ENCODE assay signal across 1 cellular context in genomic region chr6:157187182-157188093, GRCh38.
A peak's percentile ranks its signal among the peaks of the same experiment; 100 is the strongest.
TF ChIP-seq lines count a peak whose summit lies in the region.

No MANE protein-coding gene starts in this region.

TF ChIP-seq in HEK293, 187 proteins besides CTCF, POLR2A, EP300 and RAD21 (continued from another document):
- TF ChIP-seq ZBTB44 (tag by site-specific recombination; IDR thresholded peaks at IDR 0.05) (0 out of 2 replicates have a peak, but pooled peaks have one; percentile 4), ZNF792 (tag by site-specific recombination; IDR thresholded peaks at IDR 0.05) (peak; percentile 74; the same call in 1 of the 2 replicates), ZFP37 (tag by site-specific recombination; IDR thresholded peaks at IDR 0.05) (peak; percentile 84), ZNF155 (tag by site-specific recombination; IDR thresholded peaks at IDR 0.05) (no peak), ZBTB48 (tag by site-specific recombination; IDR thresholded peaks at IDR 0.05) (peak; percentile 38; the same call in 1 of the 2 replicates), KLF10 (tag by site-specific recombination; IDR thresholded peaks at IDR 0.05) (peak; percentile 67), KLF17 (tag by site-specific recombination; IDR thresholded peaks at IDR 0.05) (peak; percentile 83), ZBTB8A (tag by site-specific recombination; IDR thresholded peaks at IDR 0.05) (0 out of 2 replicates have a peak, but pooled peaks have one; percentile 12), ZNF837 (tag by site-specific recombination; IDR thresholded peaks at IDR 0.05) (no peak), ZNF501 (tag by site-specific recombination; IDR thresholded peaks at IDR 0.05) (peak; percentile 79; the same call in 1 of the 2 replicates), ZNF335 (tag by site-specific recombination; conservative IDR thresholded peaks at IDR 0.05) (peak; percentile 59), OSR2 (tag by site-specific recombination; IDR thresholded peaks at IDR 0.05) (peak; percentile 83), ZBTB21 (tag by site-specific recombination; IDR thresholded peaks at IDR 0.05) (peak; percentile 62), GLI2 (tag by site-specific recombination; IDR thresholded peaks at IDR 0.05; ENCODE audit: borderline replicate concordance, low read depth) (peak; percentile 3; the same call in 1 of the 2 replicates), PRDM6 (tag by site-specific recombination; IDR thresholded peaks at IDR 0.05) (peak; percentile 80), MEIS1 (CRISPR knock-in tag; IDR thresholded peaks at IDR 0.05; ENCODE audit: borderline replicate concordance) (peak; percentile 90; the same call in 1 of the 2 replicates), ZNF639 (tag by site-specific recombination; IDR thresholded peaks at IDR 0.05) (peak; percentile 83), ZNF366 (tag by site-specific recombination; conservative IDR thresholded peaks at IDR 0.05) (peak; percentile 93), SCRT2 (tag by site-specific recombination; IDR thresholded peaks at IDR 0.05) (peak; percentile 63), ATF2 (tag by site-specific recombination; IDR thresholded peaks at IDR 0.05; ENCODE audit: low read depth) (peak; percentile 65; the same call in 1 of the 2 replicates), KLF9 (tag by site-specific recombination; IDR thresholded peaks at IDR 0.05; ENCODE audit: low read depth) (peak; percentile 51; the same call in 1 of the 2 replicates), ZNF645 (tag by site-specific recombination; IDR thresholded peaks at IDR 0.05) (no peak), ZBTB10 (tag by site-specific recombination; IDR thresholded peaks at IDR 0.05) (no peak), ZNF777 (tag by site-specific recombination; IDR thresholded peaks at IDR 0.05; ENCODE audit: borderline replicate concordance) (no peak), SP7 (tag by site-specific recombination; IDR thresholded peaks at IDR 0.05) (peak; percentile 95), ZNF843 (tag by site-specific recombination; IDR thresholded peaks at IDR 0.05) (peak; percentile 84), ZNF426 (tag by site-specific recombination; IDR thresholded peaks at IDR 0.05) (no peak), ZNF175 (tag by site-specific recombination; IDR thresholded peaks at IDR 0.05) (no peak), ZNF292 (tag by site-specific recombination; IDR thresholded peaks at IDR 0.05; ENCODE audit: borderline replicate concordance, low read depth) (no peak), ZNF561 (tag by site-specific recombination; IDR thresholded peaks at IDR 0.05; ENCODE audit: borderline replicate concordance) (peak; percentile 41; the same call in 1 of the 2 replicates), ZNF623 (tag by site-specific recombination; IDR thresholded peaks at IDR 0.05) (peak; percentile 17; the same call in 1 of the 2 replicates), SP2 (tag by site-specific recombination; IDR thresholded peaks at IDR 0.05) (peak; percentile 55), FEZF1 (tag by site-specific recombination; IDR thresholded peaks at IDR 0.05) (peak; percentile 86), ZNF621 (tag by site-specific recombination; IDR thresholded peaks at IDR 0.05) (no peak), TRIM28 (IDR thresholded peaks at IDR 0.05; ENCODE audit: borderline replicate concordance, low read length) (peak; percentile 95), PRDM4 (tag by site-specific recombination; IDR thresholded peaks at IDR 0.05) (peak; percentile 54; the same call in 1 of the 2 replicates), ZNF362 (tag by site-specific recombination; IDR thresholded peaks at IDR 0.05) (peak; percentile 72), ZNF391 (tag by site-specific recombination; IDR thresholded peaks at IDR 0.05; ENCODE audit: borderline replicate concordance, low read depth) (peak; percentile 90; the same call in 1 of the 2 replicates), ZEB2 (tag by site-specific recombination; IDR thresholded peaks at IDR 0.05) (0 out of 2 replicates have a peak, but pooled peaks have one; percentile 49), GLIS2 (tag by site-specific recombination; IDR thresholded peaks at IDR 0.05) (peak; percentile 3; the same call in 1 of the 2 replicates), ZNF768 (tag by site-specific recombination; IDR thresholded peaks at IDR 0.05) (no peak), ZBTB17 (tag by site-specific recombination; IDR thresholded peaks at IDR 0.05) (peak; percentile 96), INSM2 (tag by site-specific recombination; IDR thresholded peaks at IDR 0.05) (0 out of 2 replicates have a peak, but pooled peaks have one; percentile 28), ZNF48 (tag by site-specific recombination; IDR thresholded peaks at IDR 0.05) (no peak)
